ENCODE assay signal across 1 cellular context in genomic region chr3:19972056-19972455, GRCh38.
TF ChIP-seq lines count a peak whose summit lies in the region.

No MANE protein-coding gene starts in this region.

TF ChIP-seq in WTC11, 78 proteins besides CTCF, POLR2A, EP300 and RAD21 (continued from another document):
- TF ChIP-seq, protein P1, sequence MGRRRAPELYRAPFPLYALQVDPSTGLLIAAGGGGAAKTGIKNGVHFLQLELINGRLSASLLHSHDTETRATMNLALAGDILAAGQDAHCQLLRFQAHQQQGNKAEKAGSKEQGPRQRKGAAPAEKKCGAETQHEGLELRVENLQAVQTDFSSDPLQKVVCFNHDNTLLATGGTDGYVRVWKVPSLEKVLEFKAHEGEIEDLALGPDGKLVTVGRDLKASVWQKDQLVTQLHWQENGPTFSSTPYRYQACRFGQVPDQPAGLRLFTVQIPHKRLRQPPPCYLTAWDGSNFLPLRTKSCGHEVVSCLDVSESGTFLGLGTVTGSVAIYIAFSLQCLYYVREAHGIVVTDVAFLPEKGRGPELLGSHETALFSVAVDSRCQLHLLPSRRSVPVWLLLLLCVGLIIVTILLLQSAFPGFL (CRISPR knock-in tag; IDR thresholded peaks at IDR 0.05; ENCODE audit: borderline replicate concordance), result no peak
- TF ChIP-seq, protein P2, sequence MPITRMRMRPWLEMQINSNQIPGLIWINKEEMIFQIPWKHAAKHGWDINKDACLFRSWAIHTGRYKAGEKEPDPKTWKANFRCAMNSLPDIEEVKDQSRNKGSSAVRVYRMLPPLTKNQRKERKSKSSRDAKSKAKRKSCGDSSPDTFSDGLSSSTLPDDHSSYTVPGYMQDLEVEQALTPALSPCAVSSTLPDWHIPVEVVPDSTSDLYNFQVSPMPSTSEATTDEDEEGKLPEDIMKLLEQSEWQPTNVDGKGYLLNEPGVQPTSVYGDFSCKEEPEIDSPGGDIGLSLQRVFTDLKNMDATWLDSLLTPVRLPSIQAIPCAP (CRISPR knock-in tag; IDR thresholded peaks at IDR 0.05), result no peak
- TF ChIP-seq ELF4 (CRISPR knock-in tag; IDR thresholded peaks at IDR 0.05; ENCODE audit: low read depth), result no peak
- TF ChIP-seq, protein P3, sequence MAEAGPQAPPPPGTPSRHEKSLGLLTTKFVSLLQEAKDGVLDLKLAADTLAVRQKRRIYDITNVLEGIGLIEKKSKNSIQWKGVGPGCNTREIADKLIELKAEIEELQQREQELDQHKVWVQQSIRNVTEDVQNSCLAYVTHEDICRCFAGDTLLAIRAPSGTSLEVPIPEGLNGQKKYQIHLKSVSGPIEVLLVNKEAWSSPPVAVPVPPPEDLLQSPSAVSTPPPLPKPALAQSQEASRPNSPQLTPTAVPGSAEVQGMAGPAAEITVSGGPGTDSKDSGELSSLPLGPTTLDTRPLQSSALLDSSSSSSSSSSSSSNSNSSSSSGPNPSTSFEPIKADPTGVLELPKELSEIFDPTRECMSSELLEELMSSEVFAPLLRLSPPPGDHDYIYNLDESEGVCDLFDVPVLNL (CRISPR knock-in tag; IDR thresholded peaks at IDR 0.05; ENCODE audit: borderline replicate concordance, low read depth), result no peak
- no peak for TF ChIP-seq ZNF121 (CRISPR knock-in tag; IDR thresholded peaks at IDR 0.05)
- TF ChIP-seq GTF2I (CRISPR knock-in tag; conservative IDR thresholded peaks at IDR 0.05), result no peak
- TF ChIP-seq, protein P4, sequence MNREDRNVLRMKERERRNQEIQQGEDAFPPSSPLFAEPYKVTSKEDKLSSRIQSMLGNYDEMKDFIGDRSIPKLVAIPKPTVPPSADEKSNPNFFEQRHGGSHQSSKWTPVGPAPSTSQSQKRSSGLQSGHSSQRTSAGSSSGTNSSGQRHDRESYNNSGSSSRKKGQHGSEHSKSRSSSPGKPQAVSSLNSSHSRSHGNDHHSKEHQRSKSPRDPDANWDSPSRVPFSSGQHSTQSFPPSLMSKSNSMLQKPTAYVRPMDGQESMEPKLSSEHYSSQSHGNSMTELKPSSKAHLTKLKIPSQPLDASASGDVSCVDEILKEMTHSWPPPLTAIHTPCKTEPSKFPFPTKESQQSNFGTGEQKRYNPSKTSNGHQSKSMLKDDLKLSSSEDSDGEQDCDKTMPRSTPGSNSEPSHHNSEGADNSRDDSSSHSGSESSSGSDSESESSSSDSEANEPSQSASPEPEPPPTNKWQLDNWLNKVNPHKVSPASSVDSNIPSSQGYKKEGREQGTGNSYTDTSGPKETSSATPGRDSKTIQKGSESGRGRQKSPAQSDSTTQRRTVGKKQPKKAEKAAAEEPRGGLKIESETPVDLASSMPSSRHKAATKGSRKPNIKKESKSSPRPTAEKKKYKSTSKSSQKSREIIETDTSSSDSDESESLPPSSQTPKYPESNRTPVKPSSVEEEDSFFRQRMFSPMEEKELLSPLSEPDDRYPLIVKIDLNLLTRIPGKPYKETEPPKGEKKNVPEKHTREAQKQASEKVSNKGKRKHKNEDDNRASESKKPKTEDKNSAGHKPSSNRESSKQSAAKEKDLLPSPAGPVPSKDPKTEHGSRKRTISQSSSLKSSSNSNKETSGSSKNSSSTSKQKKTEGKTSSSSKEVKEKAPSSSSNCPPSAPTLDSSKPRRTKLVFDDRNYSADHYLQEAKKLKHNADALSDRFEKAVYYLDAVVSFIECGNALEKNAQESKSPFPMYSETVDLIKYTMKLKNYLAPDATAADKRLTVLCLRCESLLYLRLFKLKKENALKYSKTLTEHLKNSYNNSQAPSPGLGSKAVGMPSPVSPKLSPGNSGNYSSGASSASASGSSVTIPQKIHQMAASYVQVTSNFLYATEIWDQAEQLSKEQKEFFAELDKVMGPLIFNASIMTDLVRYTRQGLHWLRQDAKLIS (CRISPR knock-in tag; IDR thresholded peaks at IDR 0.05; ENCODE audit: borderline replicate concordance), result no peak
- TF ChIP-seq RELA (CRISPR knock-in tag; IDR thresholded peaks at IDR 0.05; ENCODE audit: borderline replicate concordance), result no peak
- TF ChIP-seq OVOL2 (CRISPR knock-in tag; IDR thresholded peaks at IDR 0.05; ENCODE audit: borderline replicate concordance), result no peak
